In the genomic region with DNA sequence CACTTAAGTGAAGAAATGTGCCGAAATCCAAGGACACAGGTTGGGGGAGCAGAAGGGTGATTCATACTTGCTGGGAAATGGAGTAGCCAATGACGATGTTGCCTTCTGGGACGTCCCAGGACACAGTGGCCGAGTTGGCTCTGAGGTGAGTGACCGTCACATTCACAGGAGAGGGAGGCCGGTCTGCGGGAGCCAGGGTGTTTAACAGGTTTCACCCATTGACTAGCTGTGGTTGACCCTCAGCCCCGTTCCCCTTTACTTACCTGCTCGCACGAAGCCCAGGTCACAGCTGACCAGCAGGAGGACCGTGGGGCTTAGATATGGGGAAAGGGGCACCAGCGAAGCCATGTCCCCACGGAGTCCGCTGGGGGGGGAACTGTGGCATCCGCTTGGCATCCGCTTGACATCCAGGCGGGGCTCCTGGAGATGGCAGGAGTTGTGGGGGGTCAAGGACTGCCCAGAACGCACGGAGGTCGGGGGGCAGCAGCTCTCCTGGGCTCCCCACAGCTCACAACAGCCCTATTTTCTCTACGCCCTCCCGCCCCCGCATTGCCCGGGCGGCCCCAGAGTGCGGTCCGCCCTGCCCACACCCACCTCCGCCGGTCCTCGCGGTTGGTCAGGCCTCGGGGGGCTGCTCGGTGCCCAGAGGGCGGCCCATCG, we compare ENCODE assay signal across 9 cellular contexts. TPM values are rescaled to one million over a fixed set of nuclear protein-coding genes. Genes with fewer than 3 reads are reported as not detected.
A peak's percentile ranks its signal among the peaks of the same experiment; 100 is the strongest.
DNase-seq lines count a peak whose midpoint lies in the region; ATAC-seq and TF ChIP-seq lines count a peak whose summit lies in the region.
"Had no signal": no experiment of that assay in that cellular context is flagged by ENCODE, and none has a peak within 500 bp of the region (broad histone marks: within the 10 kb centered on the region; RNA-seq: fewer than 3 reads in every experiment).

No MANE protein-coding gene starts in this region.

- H3K4me3 Mint-ChIP-seq in activated CD8-positive, alpha-beta T cell treated with anti-CD3 and anti-CD28 coated beads for 36 hours, result peak overlapping the region; percentile 51
- no peak overlapping the region for H3K4me3 Mint-ChIP-seq in activated CD8-positive, alpha-beta T cell treated with anti-CD3 and anti-CD28 coated beads, Interleukin-2, amount 10 ng/mL, durations not matched to agents 7 days and 5 days

- H3K9me3 ChIP-seq in suprapubic skin, result no peaks in the 10 kb centered on the region

- no peak for DNase-seq in activated CD8-positive, alpha-beta T cell treated with anti-CD3 and anti-CD28 coated beads for 36 hours
- no peak for DNase-seq in activated CD8-positive, alpha-beta T cell treated with anti-CD3 and anti-CD28 coated beads, Interleukin-2, amount 10 ng/mL, durations not matched to agents 7 days and 5 days
- DNase-seq in cerebellar cortex (ENCODE audit: low spot score) (peak; percentile 47), lower leg skin (ENCODE audit: low spot score in 2 of 2) (peak in 1 of 2 donors; percentile 87), suprapubic skin (ENCODE audit: low spot score in 2 of 2) (peak in 1 of 2 donors; percentile 75), NCI-H1694 (lab: John Stamatoyannopoulos, UW) (no peak), HEK293T (ENCODE audit: extremely low spot score) (no peak)
- DNase-seq: DND-41 had no signal

- H3K36me3 ChIP-seq in suprapubic skin, result no peaks in the 10 kb centered on the region

- POLR2A ChIA-PET in activated CD8-positive, alpha-beta T cell treated with anti-CD3 and anti-CD28 coated beads for 36 hours (lab: Charles Lee), result no interaction called here
- POLR2A ChIA-PET in activated CD8-positive, alpha-beta T cell treated with anti-CD3 and anti-CD28 coated beads, Interleukin-2, amount 10 ng/mL, durations not matched to agents 7 days and 5 days (lab: Charles Lee), result no interaction called here
- POLR2A ChIA-PET in HEK293T (lab: Yijun Ruan, JAX), result no interaction called here

- peaks cover 18% of the 10 kb centered on the region for H3K4me1 Mint-ChIP-seq in activated CD8-positive, alpha-beta T cell treated with anti-CD3 and anti-CD28 coated beads for 36 hours (ENCODE audit: low read depth)
- peaks cover 27% of the 10 kb centered on the region for H3K4me1 Mint-ChIP-seq in activated CD8-positive, alpha-beta T cell treated with anti-CD3 and anti-CD28 coated beads, Interleukin-2, amount 10 ng/mL, durations not matched to agents 7 days and 5 days (ENCODE audit: low read depth)

- no peak for TF ChIP-seq CTCF in activated CD8-positive, alpha-beta T cell treated with anti-CD3 and anti-CD28 coated beads for 36 hours (IDR thresholded peaks at IDR 0.05)
- no peak for TF ChIP-seq CTCF in lower leg skin (IDR thresholded peaks at IDR 0.05)
- TF ChIP-seq CTCF in suprapubic skin (IDR thresholded peaks at IDR 0.05), result no peak

- no peaks in the 10 kb centered on the region for H3K36me3 Mint-ChIP-seq in activated CD8-positive, alpha-beta T cell treated with anti-CD3 and anti-CD28 coated beads for 36 hours (ENCODE audit: low read depth)
- no peaks in the 10 kb centered on the region for H3K36me3 Mint-ChIP-seq in activated CD8-positive, alpha-beta T cell treated with anti-CD3 and anti-CD28 coated beads, Interleukin-2, amount 10 ng/mL, durations not matched to agents 7 days and 5 days (ENCODE audit: low read depth)

- peak overlapping the region; percentile 51 for H3K4me3 ChIP-seq in lower leg skin (ENCODE audit: low read depth, poor library complexity, severe bottlenecking)
- H3K4me3 ChIP-seq in suprapubic skin, result peak overlapping the region; percentile 90

- no peak for ATAC-seq in activated CD8-positive, alpha-beta T cell treated with anti-CD3 and anti-CD28 coated beads for 36 hours
- no peak for ATAC-seq in activated CD8-positive, alpha-beta T cell treated with anti-CD3 and anti-CD28 coated beads, Interleukin-2, amount 10 ng/mL, durations not matched to agents 7 days and 5 days
- ATAC-seq in HG03571 (IDR thresholded peaks at IDR 0.05; ENCODE audit: unreplicated experiment), result no peak

- peaks cover 41% of the 10 kb centered on the region for H3K27me3 Mint-ChIP-seq in activated CD8-positive, alpha-beta T cell treated with anti-CD3 and anti-CD28 coated beads for 36 hours
- peaks cover 55% of the 10 kb centered on the region for H3K27me3 Mint-ChIP-seq in activated CD8-positive, alpha-beta T cell treated with anti-CD3 and anti-CD28 coated beads, Interleukin-2, amount 10 ng/mL, durations not matched to agents 7 days and 5 days (ENCODE audit: low read depth)

- 21 to 53% methylated on average over 14 to 35 of the region's 35 CpGs for WGBS in lower leg skin, 2 donors
- WGBS in suprapubic skin, result 75% methylated on average over 6 of the region's 35 CpGs

- intact Hi-C loops in activated CD8-positive, alpha-beta T cell treated with anti-CD3 and anti-CD28 coated beads for 36 hours (cut with micrococcal nuclease), result no loop called here
- intact Hi-C loops in lower leg skin (cut with DNase I; ENCODE audit: low total_unique reads), result no loop called here

- no peak overlapping the region for H3K27ac Mint-ChIP-seq in activated CD8-positive, alpha-beta T cell treated with anti-CD3 and anti-CD28 coated beads for 36 hours
- H3K27ac Mint-ChIP-seq in activated CD8-positive, alpha-beta T cell treated with anti-CD3 and anti-CD28 coated beads, Interleukin-2, amount 10 ng/mL, durations not matched to agents 7 days and 5 days, result no peak overlapping the region

- H3K27me3 ChIP-seq in suprapubic skin, result no peaks in the 10 kb centered on the region

- no peaks in the 10 kb centered on the region for H3K9me3 Mint-ChIP-seq in activated CD8-positive, alpha-beta T cell treated with anti-CD3 and anti-CD28 coated beads for 36 hours
- no peaks in the 10 kb centered on the region for H3K9me3 Mint-ChIP-seq in activated CD8-positive, alpha-beta T cell treated with anti-CD3 and anti-CD28 coated beads, Interleukin-2, amount 10 ng/mL, durations not matched to agents 7 days and 5 days (ENCODE audit: insufficient read depth)

- TF ChIP-seq POLR2A in lower leg skin (IDR thresholded peaks at IDR 0.05) (no peak), suprapubic skin (IDR thresholded peaks at IDR 0.05) (no peak)

- CTCF ChIA-PET in activated CD8-positive, alpha-beta T cell treated with anti-CD3 and anti-CD28 coated beads for 36 hours (lab: Charles Lee), result interaction anchor here (0.8 to 0.9 kb wide), 2 partner anchors 65 to 215 kb away, joined by 3 read pairs; no protein-coding TSS in a partner anchor
- CTCF ChIA-PET in activated CD8-positive, alpha-beta T cell treated with anti-CD3 and anti-CD28 coated beads, Interleukin-2, amount 10 ng/mL, durations not matched to agents 7 days and 5 days (lab: Charles Lee), result interaction anchor here (1.7 kb wide), 1 partner anchor 210 kb away, joined by 4 read pairs; no protein-coding TSS in a partner anchor
- CTCF ChIA-PET in HEK293T (lab: Yijun Ruan, JAX), result no interaction called here

- TF ChIP-seq EP300 in suprapubic skin (IDR thresholded peaks at IDR 0.05), result no peak

- peaks cover 13% of the 10 kb centered on the region for H3K4me1 ChIP-seq in suprapubic skin

- H3K27ac ChIP-seq in suprapubic skin, result peak overlapping the region; percentile 51

TF ChIP-seq in HEK293T, 16 proteins besides CTCF, POLR2A, EP300 and RAD21:
- TF ChIP-seq BHLHE40 (IDR thresholded peaks at IDR 0.05; ENCODE audit: borderline replicate concordance) (no peak), L3MBTL2 (conservative IDR thresholded peaks at IDR 0.05) (no peak), ARNT (IDR thresholded peaks at IDR 0.05) (no peak), LEF1 (IDR thresholded peaks at IDR 0.05; ENCODE audit: borderline replicate concordance) (no peak)
- TF ChIP-seq, protein P1, sequence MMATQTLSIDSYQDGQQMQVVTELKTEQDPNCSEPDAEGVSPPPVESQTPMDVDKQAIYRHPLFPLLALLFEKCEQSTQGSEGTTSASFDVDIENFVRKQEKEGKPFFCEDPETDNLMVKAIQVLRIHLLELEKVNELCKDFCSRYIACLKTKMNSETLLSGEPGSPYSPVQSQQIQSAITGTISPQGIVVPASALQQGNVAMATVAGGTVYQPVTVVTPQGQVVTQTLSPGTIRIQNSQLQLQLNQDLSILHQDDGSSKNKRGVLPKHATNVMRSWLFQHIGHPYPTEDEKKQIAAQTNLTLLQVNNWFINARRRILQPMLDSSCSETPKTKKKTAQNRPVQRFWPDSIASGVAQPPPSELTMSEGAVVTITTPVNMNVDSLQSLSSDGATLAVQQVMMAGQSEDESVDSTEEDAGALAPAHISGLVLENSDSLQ (IDR thresholded peaks at IDR 0.05), result no peak

RNA-seq across cellular contexts. Expression of gene FNDC4, which starts 0.6 kb away (rescaled TPM):
- total RNA-seq in activated CD8-positive, alpha-beta T cell treated with anti-CD3 and anti-CD28 coated beads for 36 hours, result not detected
- not detected for total RNA-seq in activated CD8-positive, alpha-beta T cell treated with anti-CD3 and anti-CD28 coated beads, Interleukin-2, amount 10 ng/mL, durations not matched to agents 7 days and 5 days
- total RNA-seq in lower leg skin, result 1 to 10 TPM; 2.6 to 9.1 (median 5.0) TPM
- 1 to 10 TPM; 4.7 to 8.0 (median 5.5) TPM for total RNA-seq in suprapubic skin

RNA-seq across cellular contexts. Expression of gene GCKR, which starts 2.2 kb away (rescaled TPM):
- not detected for total RNA-seq in activated CD8-positive, alpha-beta T cell treated with anti-CD3 and anti-CD28 coated beads for 36 hours
- total RNA-seq in activated CD8-positive, alpha-beta T cell treated with anti-CD3 and anti-CD28 coated beads, Interleukin-2, amount 10 ng/mL, durations not matched to agents 7 days and 5 days, result not detected
- total RNA-seq in lower leg skin, result not detected
- 1 to 10 TPM in 1 of 4 donors, under 1 TPM in 2, not detected in 1; 0.56 to 1.0 (median 0.64) TPM for total RNA-seq in suprapubic skin

RNA-seq across cellular contexts. Expression of gene IFT172, which starts 4.9 kb away (rescaled TPM):
- 10 to 100 TPM; 12.1 to 13.2 TPM for total RNA-seq in activated CD8-positive, alpha-beta T cell treated with anti-CD3 and anti-CD28 coated beads for 36 hours
- 10 to 100 TPM; 10.0 to 11.2 TPM for total RNA-seq in activated CD8-positive, alpha-beta T cell treated with anti-CD3 and anti-CD28 coated beads, Interleukin-2, amount 10 ng/mL, durations not matched to agents 7 days and 5 days
- total RNA-seq in lower leg skin (10 to 100 TPM; 13.2 to 18.8 (median 14.4) TPM), suprapubic skin (10 to 100 TPM; 21.6 to 70.0 (median 27.4) TPM)

RNA-seq across cellular contexts. Expression of gene KRTCAP3, which starts 52.2 kb away (rescaled TPM):
- 1 to 10 TPM; 4.2 to 4.3 TPM for total RNA-seq in activated CD8-positive, alpha-beta T cell treated with anti-CD3 and anti-CD28 coated beads for 36 hours
- total RNA-seq in activated CD8-positive, alpha-beta T cell treated with anti-CD3 and anti-CD28 coated beads, Interleukin-2, amount 10 ng/mL, durations not matched to agents 7 days and 5 days, result 1 to 10 TPM; 5.6 to 6.6 TPM
- 10 to 100 TPM; 22.2 to 28.0 (median 25.6) TPM for total RNA-seq in lower leg skin
- total RNA-seq in suprapubic skin, result 10 to 100 TPM; 31.0 to 50.1 (median 42.2) TPM
